Comparison of ENCODE assay signal across 1 cellular context in genomic region chr16:84839054-84839453, GRCh38.
TF ChIP-seq lines count a peak whose summit lies in the region.

No MANE protein-coding gene starts in this region.

TF ChIP-seq in WTC11, 78 proteins besides CTCF, POLR2A, EP300 and RAD21 (continued from another document):
- TF ChIP-seq FOXP4 (CRISPR knock-in tag; IDR thresholded peaks at IDR 0.05) (no peak), CREB1 (CRISPR knock-in tag; IDR thresholded peaks at IDR 0.05) (no peak), PREB (CRISPR knock-in tag; IDR thresholded peaks at IDR 0.05; ENCODE audit: borderline replicate concordance) (no peak), TEAD1 (CRISPR knock-in tag; IDR thresholded peaks at IDR 0.05) (no peak), E2F1 (CRISPR knock-in tag; IDR thresholded peaks at IDR 0.05) (no peak), PRDM15 (CRISPR knock-in tag; IDR thresholded peaks at IDR 0.05) (no peak)
